Comparison of ENCODE assay signal across 15 cellular contexts in the genomic region with DNA sequence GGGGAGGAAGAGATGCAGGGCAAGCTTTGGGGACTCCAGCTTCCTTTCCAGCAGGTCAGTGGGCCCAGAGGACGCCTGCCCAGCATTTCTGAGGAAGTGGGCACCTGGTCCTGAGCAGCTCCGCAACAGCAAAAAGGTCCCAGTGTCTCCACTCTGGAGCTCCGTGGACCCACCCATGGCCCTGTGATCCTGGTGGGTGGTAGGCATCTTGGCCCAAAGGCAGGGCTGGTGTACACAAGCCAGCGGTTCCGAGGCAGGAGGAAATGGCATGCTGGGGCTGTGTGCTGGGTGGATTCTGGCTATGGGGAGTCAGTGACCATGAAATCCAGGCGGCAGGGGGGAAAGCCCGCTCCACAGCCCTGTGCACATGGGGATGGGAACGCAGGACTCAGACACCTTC.
DNase-seq lines count a peak whose midpoint lies in the region; ATAC-seq and TF ChIP-seq lines count a peak whose summit lies in the region.
"Had no signal": no experiment of that assay in that cellular context is flagged by ENCODE, and none has a peak within 500 bp of the region (broad histone marks: within the 10 kb centered on the region; RNA-seq: fewer than 3 reads in every experiment).

No MANE protein-coding gene starts in this region.

- in situ Hi-C loops in Panc1 (cut with HindIII; ENCODE audit: low pct_unique_long_range_greater_than_20kb, low sequenced_read_pairs), result no loop called here

- peaks cover 4% of the 10 kb centered on the region for H3K36me3 Mint-ChIP-seq in osteocyte (ENCODE audit: unreplicated experiment)
- H3K36me3 Mint-ChIP-seq in Caco-2 (ENCODE audit: insufficient read depth, unreplicated experiment), result peaks cover 6% of the 10 kb centered on the region

- H3K27ac ChIP-seq in AG04450 (ENCODE audit: low read depth, low read length) (peak overlapping the region; percentile 94), Panc1 (ENCODE audit: low read length) (no peak overlapping the region), esophagus squamous epithelium (peak overlapping the region in 3 of 4 donors; percentile 27 to 58 (median 30)), esophagus muscularis mucosa (replicated peaks in 1 of 4) (peak overlapping the region in 1 of 4 donors; percentile 0)

- 56% methylated on average over 7 of the region's 8 CpGs; no CpG with 5 or more reads in 1 of the 2 donors for WGBS in esophagus squamous epithelium, 2 donors
- WGBS in esophagus muscularis mucosa, result 84% methylated on average over 8 of the region's 8 CpGs

- H3K9me3 ChIP-seq in AG04450 (ENCODE audit: control insufficient read depth, insufficient read depth, low read length), result no peaks in the 10 kb centered on the region
- no peaks in the 10 kb centered on the region for H3K9me3 ChIP-seq in Panc1 (ENCODE audit: control insufficient read depth, insufficient read depth, low read depth, low read length)
- H3K9me3 ChIP-seq in esophagus squamous epithelium, result no peaks in the 10 kb centered on the region
- no peaks in the 10 kb centered on the region for H3K9me3 ChIP-seq in esophagus muscularis mucosa
- no peaks in the 10 kb centered on the region for H3K9me3 ChIP-seq in Caco-2

- H3K4me1 ChIP-seq in Panc1 (ENCODE audit: control insufficient read depth, insufficient read depth, low read length) (peaks cover 22% of the 10 kb centered on the region), esophagus squamous epithelium (peaks cover 30 to 71% (median 47%) of the 10 kb centered on the region in 3 donors), esophagus muscularis mucosa (peaks cover 16 to 53% (median 42%) of the 10 kb centered on the region in 4 donors), Caco-2 (peaks cover 47% of the 10 kb centered on the region)

- peak overlapping the region; percentile 88 for H3K27ac Mint-ChIP-seq in osteocyte (ENCODE audit: unreplicated experiment)
- no peak overlapping the region for H3K27ac Mint-ChIP-seq in Caco-2 (ENCODE audit: unreplicated experiment)

- peaks cover 80% of the 10 kb centered on the region for H3K4me1 Mint-ChIP-seq in osteocyte (ENCODE audit: unreplicated experiment)
- peaks cover 44% of the 10 kb centered on the region for H3K4me1 Mint-ChIP-seq in Caco-2 (ENCODE audit: low read depth, unreplicated experiment)

- H3K27me3 Mint-ChIP-seq in osteocyte (ENCODE audit: unreplicated experiment), result no peaks in the 10 kb centered on the region
- no peaks in the 10 kb centered on the region for H3K27me3 Mint-ChIP-seq in Caco-2 (ENCODE audit: insufficient read depth, unreplicated experiment)

- TF ChIP-seq POLR2A in esophagus squamous epithelium (IDR thresholded peaks at IDR 0.05) (no peak), esophagus muscularis mucosa (IDR thresholded peaks at IDR 0.05; ENCODE audit: low read depth) (no peak)

- H3K36me3 ChIP-seq in Panc1 (ENCODE audit: control insufficient read depth, insufficient read depth, low read length) (no peaks in the 10 kb centered on the region), esophagus squamous epithelium (no peaks in the 10 kb centered on the region), esophagus muscularis mucosa (peaks cover 0 to 3% (median 0%) of the 10 kb centered on the region in 4 donors), Caco-2 (ENCODE audit: control insufficient read depth, insufficient read depth, low read length) (no peaks in the 10 kb centered on the region)

- CTCF ChIA-PET in AG04450 (lab: Charles Lee) (no interaction called here), Panc1 (lab: Charles Lee) (no interaction called here), GM10248 (lab: Yijun Ruan, JAX) (no interaction called here), Caco-2 (lab: Charles Lee) (interaction anchor here (0.6 kb wide), 1 partner anchor 7 kb away, joined by 3 read pairs; no protein-coding TSS in a partner anchor)

- TF ChIP-seq CTCF in AG04450 (IDR thresholded peaks at IDR 0.05; ENCODE audit: low read depth, low read length) (no peak), Panc1 (IDR thresholded peaks at IDR 0.05) (no peak), esophagus squamous epithelium (IDR thresholded peaks at IDR 0.05) (no peak), osteocyte (IDR thresholded peaks at IDR 0.05) (no peak), GM10248 (IDR thresholded peaks at IDR 0.05; ENCODE audit: control extremely low read depth, extremely low read depth, low read depth, missing control alignments) (no peak), esophagus muscularis mucosa (IDR thresholded peaks at IDR 0.05) (no peak), Caco-2 (IDR thresholded peaks at IDR 0.05; ENCODE audit: insufficient read depth in 1 of 2, low read depth in 1 of 2, low read length in 1 of 2, severe bottlenecking in 1 of 2, unreplicated experiment in 1 of 2) (no peak)

- ATAC-seq in Panc1, result peak; percentile 24; the same call in 1 of the 2 replicates

- no TSS peak for BruUV-seq in Panc1 (replicated peaks; lab: Mats Ljungman, UMichigan)
- no TSS peak for BruUV-seq in Caco-2 (replicated peaks; lab: Mats Ljungman, UMichigan)

- intact Hi-C loops in Panc1 (cut with micrococcal nuclease; ENCODE audit: unreplicated experiment) (no loop called here), esophagus squamous epithelium (cut with DNase I) (no loop called here), esophagus muscularis mucosa (cut with DNase I) (no loop called here), Caco-2 (cut with micrococcal nuclease; ENCODE audit: unreplicated experiment) (no loop called here)

- TF ChIP-seq EP300 in esophagus muscularis mucosa (IDR thresholded peaks at IDR 0.05), result no peak

- no peak for DNase-seq in AG04450 (ENCODE audit: low read depth, low spot score)
- no peak for DNase-seq in Panc1 (ENCODE audit: low read depth, low spot score)
- DNase-seq in esophagus squamous epithelium (lab: John Stamatoyannopoulos, UW), result no peak
- no peak for DNase-seq in osteocyte (ENCODE audit: extremely low spot score, unreplicated experiment)
- no peak for DNase-seq in GM10248 (ENCODE audit: extremely low spot score)
- DNase-seq in NCI-H2171 (lab: John Stamatoyannopoulos, UW), result no peak
- no peak for DNase-seq in esophagus muscularis mucosa (ENCODE audit: extremely low spot score)
- DNase-seq in Caco-2, result no peak
- DNase-seq: COR-L47; H7; NCI-H1092 treated with DMSO at 0.1 percent for 48 hours; NCI-H146; NCI-H2081; NK-92 treated with Interleukin-12 subunit alpha and Interleukin-12 subunit beta, amount 100 ng/mL, for 24 hours; SIG-M5 had no signal

- POLR2A ChIA-PET in AG04450 (lab: Yijun Ruan, JAX), result no interaction called here
- POLR2A ChIA-PET in Panc1 (lab: Charles Lee), result no interaction called here
- POLR2A ChIA-PET in GM10248 (lab: Yijun Ruan, JAX), result no interaction called here
- POLR2A ChIA-PET in Caco-2 (lab: Charles Lee), result no interaction called here

- H3K9me3 Mint-ChIP-seq in osteocyte (ENCODE audit: unreplicated experiment) (no peaks in the 10 kb centered on the region), Caco-2 (ENCODE audit: unreplicated experiment) (no peaks in the 10 kb centered on the region)

- no peak overlapping the region for H3K4me3 ChIP-seq in AG04450 (ENCODE audit: low read depth, low read length)
- H3K4me3 ChIP-seq in Panc1 (ENCODE audit: low read depth in 2 of 2, low read length in 2 of 2), result no peak overlapping the region
- H3K4me3 ChIP-seq in esophagus squamous epithelium, result no peak overlapping the region
- no peak overlapping the region for H3K4me3 ChIP-seq in esophagus muscularis mucosa
- no peak overlapping the region for H3K4me3 ChIP-seq in Caco-2 (ENCODE audit: low read depth, low read length)

- H3K4me3 Mint-ChIP-seq in osteocyte (ENCODE audit: unreplicated experiment) (no peak overlapping the region), Caco-2 (ENCODE audit: unreplicated experiment) (no peak overlapping the region)

- H3K27me3 ChIP-seq in AG04450 (ENCODE audit: control insufficient read depth, insufficient read depth, low read length) (no peaks in the 10 kb centered on the region), Panc1 (ENCODE audit: control insufficient read depth, insufficient read depth, low read length) (no peaks in the 10 kb centered on the region), esophagus squamous epithelium (peaks cover 0 to 5% (median 0%) of the 10 kb centered on the region in 4 donors), esophagus muscularis mucosa (no peaks in the 10 kb centered on the region), Caco-2 (replicated peaks; ENCODE audit: control insufficient read depth, insufficient read depth, low read length) (no peaks in the 10 kb centered on the region)
